ENCODE assay signal across 1 cellular context in genomic region chr10:43408710-43409384, GRCh38.
A peak's percentile ranks its signal among the peaks of the same experiment; 100 is the strongest.
TF ChIP-seq lines count a peak whose summit lies in the region.

Gene HNRNPF, minus strand, starts transcription at chr10:43409186. Its CDS starts 21,302 bp downstream, at chr10:43387884.

TF ChIP-seq in K562, 482 proteins besides CTCF, POLR2A, EP300 and RAD21 (continued from another document and continues in another):
- TF ChIP-seq, protein P1, sequence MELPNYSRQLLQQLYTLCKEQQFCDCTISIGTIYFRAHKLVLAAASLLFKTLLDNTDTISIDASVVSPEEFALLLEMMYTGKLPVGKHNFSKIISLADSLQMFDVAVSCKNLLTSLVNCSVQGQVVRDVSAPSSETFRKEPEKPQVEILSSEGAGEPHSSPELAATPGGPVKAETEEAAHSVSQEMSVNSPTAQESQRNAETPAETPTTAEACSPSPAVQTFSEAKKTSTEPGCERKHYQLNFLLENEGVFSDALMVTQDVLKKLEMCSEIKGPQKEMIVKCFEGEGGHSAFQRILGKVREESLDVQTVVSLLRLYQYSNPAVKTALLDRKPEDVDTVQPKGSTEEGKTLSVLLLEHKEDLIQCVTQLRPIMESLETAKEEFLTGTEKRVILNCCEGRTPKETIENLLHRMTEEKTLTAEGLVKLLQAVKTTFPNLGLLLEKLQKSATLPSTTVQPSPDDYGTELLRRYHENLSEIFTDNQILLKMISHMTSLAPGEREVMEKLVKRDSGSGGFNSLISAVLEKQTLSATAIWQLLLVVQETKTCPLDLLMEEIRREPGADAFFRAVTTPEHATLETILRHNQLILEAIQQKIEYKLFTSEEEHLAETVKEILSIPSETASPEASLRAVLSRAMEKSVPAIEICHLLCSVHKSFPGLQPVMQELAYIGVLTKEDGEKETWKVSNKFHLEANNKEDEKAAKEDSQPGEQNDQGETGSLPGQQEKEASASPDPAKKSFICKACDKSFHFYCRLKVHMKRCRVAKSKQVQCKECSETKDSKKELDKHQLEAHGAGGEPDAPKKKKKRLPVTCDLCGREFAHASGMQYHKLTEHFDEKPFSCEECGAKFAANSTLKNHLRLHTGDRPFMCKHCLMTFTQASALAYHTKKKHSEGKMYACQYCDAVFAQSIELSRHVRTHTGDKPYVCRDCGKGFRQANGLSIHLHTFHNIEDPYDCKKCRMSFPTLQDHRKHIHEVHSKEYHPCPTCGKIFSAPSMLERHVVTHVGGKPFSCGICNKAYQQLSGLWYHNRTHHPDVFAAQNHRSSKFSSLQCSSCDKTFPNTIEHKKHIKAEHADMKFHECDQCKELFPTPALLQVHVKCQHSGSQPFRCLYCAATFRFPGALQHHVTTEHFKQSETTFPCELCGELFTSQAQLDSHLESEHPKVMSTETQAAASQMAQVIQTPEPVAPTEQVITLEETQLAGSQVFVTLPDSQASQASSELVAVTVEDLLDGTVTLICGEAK (IDR thresholded peaks at IDR 0.05): peak; percentile 90
- TF ChIP-seq, protein P1 (CRISPR knock-in tag; IDR thresholded peaks at IDR 0.05): no peak
- TF ChIP-seq MTF1 (CRISPR knock-in tag; IDR thresholded peaks at IDR 0.05; ENCODE audit: borderline replicate concordance) (no peak), RFX7 (CRISPR knock-in tag; IDR thresholded peaks at IDR 0.05) (no peak), PHTF2 (CRISPR knock-in tag; IDR thresholded peaks at IDR 0.05) (no peak), THRAP3 (IDR thresholded peaks at IDR 0.05; ENCODE audit: borderline replicate concordance) (no peak), GABPB1 (CRISPR knock-in tag; IDR thresholded peaks at IDR 0.05) (peak; percentile 92), SLC30A9 (CRISPR knock-in tag; IDR thresholded peaks at IDR 0.05) (no peak), TCF7L2 (IDR thresholded peaks at IDR 0.05; ENCODE audit: low read depth, low read length) (no peak), NFE2L1 (tag; IDR thresholded peaks at IDR 0.05; ENCODE audit: borderline replicate concordance, low read depth) (no peak), MAZ (CRISPR knock-in tag; conservative IDR thresholded peaks at IDR 0.05 in 1 of 2, IDR thresholded peaks at IDR 0.05 in 1 of 2) (peak; percentile 87 to 91), KLF10 (CRISPR knock-in tag; IDR thresholded peaks at IDR 0.05) (no peak), NEUROD1 (IDR thresholded peaks at IDR 0.05; ENCODE audit: borderline replicate concordance, low read depth, low read length, partially characterized antibody) (peak; percentile 69), NCOA4 (IDR thresholded peaks at IDR 0.05; ENCODE audit: partially characterized antibody) (no peak), POU5F1 (IDR thresholded peaks at IDR 0.05; ENCODE audit: borderline replicate concordance, low read depth, low read length, partially characterized antibody) (no peak), MAFG (tag; conservative IDR thresholded peaks at IDR 0.05) (no peak), MEIS2 (IDR thresholded peaks at IDR 0.05; ENCODE audit: partially characterized antibody) (no peak), DDX20 (tag; IDR thresholded peaks at IDR 0.05; ENCODE audit: low read depth) (no peak), MYNN (IDR thresholded peaks at IDR 0.05) (no peak), MYNN (CRISPR knock-in tag; IDR thresholded peaks at IDR 0.05) (no peak), TEAD4 (IDR thresholded peaks at IDR 0.05; ENCODE audit: low read length) (peak; percentile 51), TEAD4 (CRISPR knock-in tag; IDR thresholded peaks at IDR 0.05; ENCODE audit: borderline replicate concordance) (no peak), YY1 (IDR thresholded peaks at IDR 0.05; ENCODE audit: borderline replicate concordance in 1 of 3, control insufficient read depth in 1 of 3, extremely low read depth in 1 of 3, insufficient read depth in 3 of 3, insufficient read length in 1 of 3, insufficient replicate concordance in 2 of 3, low read depth in 1 of 3, low read length in 2 of 3) (peak in 1 of 3 experiments; percentile 35), PRPF4 (IDR thresholded peaks at IDR 0.05; ENCODE audit: insufficient read depth, low read depth, low read length, poor library complexity, severe bottlenecking) (peak; percentile 63), FOXA1 (IDR thresholded peaks at IDR 0.05; ENCODE audit: borderline replicate concordance) (no peak), KLF16 (IDR thresholded peaks at IDR 0.05) (no peak), XRCC5 (IDR thresholded peaks at IDR 0.05; ENCODE audit: low read depth, low read length) (no peak; the same call in 1 of the 2 replicates), ZFP1 (CRISPR knock-in tag; IDR thresholded peaks at IDR 0.05) (no peak), CBX3 (IDR thresholded peaks at IDR 0.05; ENCODE audit: borderline replicate concordance in 1 of 2, low read length in 2 of 2) (peak in 1 of 2 experiments; percentile 89; a peak in 2 of 3 replicates), NR4A1 (CRISPR knock-in tag; IDR thresholded peaks at IDR 0.05) (peak; percentile 86; the same call in 1 of the 2 replicates), NR4A1 (tag; IDR thresholded peaks at IDR 0.05) (peak; percentile 30; the same call in 1 of the 2 replicates), BRCA1 (IDR thresholded peaks at IDR 0.05) (no peak), BRCA1 (CRISPR knock-in tag; IDR thresholded peaks at IDR 0.05) (peak; percentile 86; the same call in 1 of the 2 replicates), ZKSCAN1 (IDR thresholded peaks at IDR 0.05; ENCODE audit: low read depth, low read length) (peak; percentile 67), NCOA6 (IDR thresholded peaks at IDR 0.05) (no peak), ZNF717 (CRISPR knock-in tag; IDR thresholded peaks at IDR 0.05) (no peak), RBM22 (IDR thresholded peaks at IDR 0.05; ENCODE audit: low read depth, low read length, poor library complexity, severe bottlenecking) (peak; percentile 76), CUX1 (CRISPR knock-in tag; IDR thresholded peaks at IDR 0.05) (0 out of 2 replicates have a peak, but pooled peaks have one; percentile 29), CSDE1 (IDR thresholded peaks at IDR 0.05) (no peak), CAMTA2 (CRISPR knock-in tag; conservative IDR thresholded peaks at IDR 0.05) (no peak)
- TF ChIP-seq, protein P2, sequence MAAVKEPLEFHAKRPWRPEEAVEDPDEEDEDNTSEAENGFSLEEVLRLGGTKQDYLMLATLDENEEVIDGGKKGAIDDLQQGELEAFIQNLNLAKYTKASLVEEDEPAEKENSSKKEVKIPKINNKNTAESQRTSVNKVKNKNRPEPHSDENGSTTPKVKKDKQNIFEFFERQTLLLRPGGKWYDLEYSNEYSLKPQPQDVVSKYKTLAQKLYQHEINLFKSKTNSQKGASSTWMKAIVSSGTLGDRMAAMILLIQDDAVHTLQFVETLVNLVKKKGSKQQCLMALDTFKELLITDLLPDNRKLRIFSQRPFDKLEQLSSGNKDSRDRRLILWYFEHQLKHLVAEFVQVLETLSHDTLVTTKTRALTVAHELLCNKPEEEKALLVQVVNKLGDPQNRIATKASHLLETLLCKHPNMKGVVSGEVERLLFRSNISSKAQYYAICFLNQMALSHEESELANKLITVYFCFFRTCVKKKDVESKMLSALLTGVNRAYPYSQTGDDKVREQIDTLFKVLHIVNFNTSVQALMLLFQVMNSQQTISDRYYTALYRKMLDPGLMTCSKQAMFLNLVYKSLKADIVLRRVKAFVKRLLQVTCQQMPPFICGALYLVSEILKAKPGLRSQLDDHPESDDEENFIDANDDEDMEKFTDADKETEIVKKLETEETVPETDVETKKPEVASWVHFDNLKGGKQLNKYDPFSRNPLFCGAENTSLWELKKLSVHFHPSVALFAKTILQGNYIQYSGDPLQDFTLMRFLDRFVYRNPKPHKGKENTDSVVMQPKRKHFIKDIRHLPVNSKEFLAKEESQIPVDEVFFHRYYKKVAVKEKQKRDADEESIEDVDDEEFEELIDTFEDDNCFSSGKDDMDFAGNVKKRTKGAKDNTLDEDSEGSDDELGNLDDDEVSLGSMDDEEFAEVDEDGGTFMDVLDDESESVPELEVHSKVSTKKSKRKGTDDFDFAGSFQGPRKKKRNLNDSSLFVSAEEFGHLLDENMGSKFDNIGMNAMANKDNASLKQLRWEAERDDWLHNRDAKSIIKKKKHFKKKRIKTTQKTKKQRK (IDR thresholded peaks at IDR 0.05; ENCODE audit: borderline replicate concordance, low read depth, low read length): no peak
- TF ChIP-seq, protein P3, sequence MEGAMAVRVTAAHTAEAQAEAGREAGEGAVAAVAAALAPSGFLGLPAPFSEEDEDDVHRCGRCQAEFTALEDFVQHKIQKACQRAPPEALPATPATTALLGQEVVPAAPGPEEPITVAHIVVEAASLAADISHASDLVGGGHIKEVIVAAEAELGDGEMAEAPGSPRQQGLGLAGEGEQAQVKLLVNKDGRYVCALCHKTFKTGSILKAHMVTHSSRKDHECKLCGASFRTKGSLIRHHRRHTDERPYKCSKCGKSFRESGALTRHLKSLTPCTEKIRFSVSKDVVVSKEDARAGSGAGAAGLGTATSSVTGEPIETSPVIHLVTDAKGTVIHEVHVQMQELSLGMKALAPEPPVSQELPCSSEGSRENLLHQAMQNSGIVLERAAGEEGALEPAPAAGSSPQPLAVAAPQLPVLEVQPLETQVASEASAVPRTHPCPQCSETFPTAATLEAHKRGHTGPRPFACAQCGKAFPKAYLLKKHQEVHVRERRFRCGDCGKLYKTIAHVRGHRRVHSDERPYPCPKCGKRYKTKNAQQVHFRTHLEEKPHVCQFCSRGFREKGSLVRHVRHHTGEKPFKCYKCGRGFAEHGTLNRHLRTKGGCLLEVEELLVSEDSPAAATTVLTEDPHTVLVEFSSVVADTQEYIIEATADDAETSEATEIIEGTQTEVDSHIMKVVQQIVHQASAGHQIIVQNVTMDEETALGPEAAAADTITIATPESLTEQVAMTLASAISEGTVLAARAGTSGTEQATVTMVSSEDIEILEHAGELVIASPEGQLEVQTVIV (CRISPR knock-in tag; IDR thresholded peaks at IDR 0.05; ENCODE audit: borderline replicate concordance): no peak
- TF ChIP-seq, protein P4, sequence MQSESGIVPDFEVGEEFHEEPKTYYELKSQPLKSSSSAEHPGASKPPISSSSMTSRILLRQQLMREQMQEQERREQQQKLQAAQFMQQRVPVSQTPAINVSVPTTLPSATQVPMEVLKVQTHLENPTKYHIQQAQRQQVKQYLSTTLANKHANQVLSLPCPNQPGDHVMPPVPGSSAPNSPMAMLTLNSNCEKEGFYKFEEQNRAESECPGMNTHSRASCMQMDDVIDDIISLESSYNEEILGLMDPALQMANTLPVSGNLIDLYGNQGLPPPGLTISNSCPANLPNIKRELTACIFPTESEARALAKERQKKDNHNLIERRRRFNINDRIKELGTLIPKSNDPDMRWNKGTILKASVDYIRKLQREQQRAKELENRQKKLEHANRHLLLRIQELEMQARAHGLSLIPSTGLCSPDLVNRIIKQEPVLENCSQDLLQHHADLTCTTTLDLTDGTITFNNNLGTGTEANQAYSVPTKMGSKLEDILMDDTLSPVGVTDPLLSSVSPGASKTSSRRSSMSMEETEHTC (IDR thresholded peaks at IDR 0.05): 0 out of 2 replicates have a peak, but pooled peaks have one; percentile 8
